ENCODE assay signal across 1 cellular context in the genomic region with DNA sequence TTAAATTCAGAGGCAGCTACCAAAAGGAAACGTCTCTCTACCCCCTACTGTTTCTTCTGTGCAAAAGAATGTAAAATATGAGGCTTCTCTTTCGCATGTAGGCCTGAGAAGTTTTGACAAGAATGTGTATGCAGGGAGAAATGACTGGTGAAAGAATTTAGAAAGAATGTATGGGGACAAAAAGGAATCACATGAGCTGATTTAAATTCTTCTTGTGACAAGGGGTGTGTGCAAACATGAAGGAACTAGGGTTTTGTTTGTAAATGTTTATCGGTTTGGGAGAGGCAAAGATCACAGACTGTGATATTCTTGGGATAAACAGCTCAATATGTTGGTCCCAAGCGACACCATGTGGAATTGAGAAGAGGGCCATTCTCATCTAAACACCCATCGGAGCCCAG.
A peak's percentile ranks its signal among the peaks of the same experiment; 100 is the strongest.
TF ChIP-seq lines count a peak whose summit lies in the region.

No MANE protein-coding gene starts in this region.

TF ChIP-seq in GM23338, 12 proteins besides CTCF, POLR2A, EP300 and RAD21 (continued from another document):
- TF ChIP-seq, protein P1, sequence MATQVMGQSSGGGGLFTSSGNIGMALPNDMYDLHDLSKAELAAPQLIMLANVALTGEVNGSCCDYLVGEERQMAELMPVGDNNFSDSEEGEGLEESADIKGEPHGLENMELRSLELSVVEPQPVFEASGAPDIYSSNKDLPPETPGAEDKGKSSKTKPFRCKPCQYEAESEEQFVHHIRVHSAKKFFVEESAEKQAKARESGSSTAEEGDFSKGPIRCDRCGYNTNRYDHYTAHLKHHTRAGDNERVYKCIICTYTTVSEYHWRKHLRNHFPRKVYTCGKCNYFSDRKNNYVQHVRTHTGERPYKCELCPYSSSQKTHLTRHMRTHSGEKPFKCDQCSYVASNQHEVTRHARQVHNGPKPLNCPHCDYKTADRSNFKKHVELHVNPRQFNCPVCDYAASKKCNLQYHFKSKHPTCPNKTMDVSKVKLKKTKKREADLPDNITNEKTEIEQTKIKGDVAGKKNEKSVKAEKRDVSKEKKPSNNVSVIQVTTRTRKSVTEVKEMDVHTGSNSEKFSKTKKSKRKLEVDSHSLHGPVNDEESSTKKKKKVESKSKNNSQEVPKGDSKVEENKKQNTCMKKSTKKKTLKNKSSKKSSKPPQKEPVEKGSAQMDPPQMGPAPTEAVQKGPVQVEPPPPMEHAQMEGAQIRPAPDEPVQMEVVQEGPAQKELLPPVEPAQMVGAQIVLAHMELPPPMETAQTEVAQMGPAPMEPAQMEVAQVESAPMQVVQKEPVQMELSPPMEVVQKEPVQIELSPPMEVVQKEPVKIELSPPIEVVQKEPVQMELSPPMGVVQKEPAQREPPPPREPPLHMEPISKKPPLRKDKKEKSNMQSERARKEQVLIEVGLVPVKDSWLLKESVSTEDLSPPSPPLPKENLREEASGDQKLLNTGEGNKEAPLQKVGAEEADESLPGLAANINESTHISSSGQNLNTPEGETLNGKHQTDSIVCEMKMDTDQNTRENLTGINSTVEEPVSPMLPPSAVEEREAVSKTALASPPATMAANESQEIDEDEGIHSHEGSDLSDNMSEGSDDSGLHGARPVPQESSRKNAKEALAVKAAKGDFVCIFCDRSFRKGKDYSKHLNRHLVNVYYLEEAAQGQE (IDR thresholded peaks at IDR 0.05; ENCODE audit: unreplicated experiment): no peak
- TF ChIP-seq, protein P2, sequence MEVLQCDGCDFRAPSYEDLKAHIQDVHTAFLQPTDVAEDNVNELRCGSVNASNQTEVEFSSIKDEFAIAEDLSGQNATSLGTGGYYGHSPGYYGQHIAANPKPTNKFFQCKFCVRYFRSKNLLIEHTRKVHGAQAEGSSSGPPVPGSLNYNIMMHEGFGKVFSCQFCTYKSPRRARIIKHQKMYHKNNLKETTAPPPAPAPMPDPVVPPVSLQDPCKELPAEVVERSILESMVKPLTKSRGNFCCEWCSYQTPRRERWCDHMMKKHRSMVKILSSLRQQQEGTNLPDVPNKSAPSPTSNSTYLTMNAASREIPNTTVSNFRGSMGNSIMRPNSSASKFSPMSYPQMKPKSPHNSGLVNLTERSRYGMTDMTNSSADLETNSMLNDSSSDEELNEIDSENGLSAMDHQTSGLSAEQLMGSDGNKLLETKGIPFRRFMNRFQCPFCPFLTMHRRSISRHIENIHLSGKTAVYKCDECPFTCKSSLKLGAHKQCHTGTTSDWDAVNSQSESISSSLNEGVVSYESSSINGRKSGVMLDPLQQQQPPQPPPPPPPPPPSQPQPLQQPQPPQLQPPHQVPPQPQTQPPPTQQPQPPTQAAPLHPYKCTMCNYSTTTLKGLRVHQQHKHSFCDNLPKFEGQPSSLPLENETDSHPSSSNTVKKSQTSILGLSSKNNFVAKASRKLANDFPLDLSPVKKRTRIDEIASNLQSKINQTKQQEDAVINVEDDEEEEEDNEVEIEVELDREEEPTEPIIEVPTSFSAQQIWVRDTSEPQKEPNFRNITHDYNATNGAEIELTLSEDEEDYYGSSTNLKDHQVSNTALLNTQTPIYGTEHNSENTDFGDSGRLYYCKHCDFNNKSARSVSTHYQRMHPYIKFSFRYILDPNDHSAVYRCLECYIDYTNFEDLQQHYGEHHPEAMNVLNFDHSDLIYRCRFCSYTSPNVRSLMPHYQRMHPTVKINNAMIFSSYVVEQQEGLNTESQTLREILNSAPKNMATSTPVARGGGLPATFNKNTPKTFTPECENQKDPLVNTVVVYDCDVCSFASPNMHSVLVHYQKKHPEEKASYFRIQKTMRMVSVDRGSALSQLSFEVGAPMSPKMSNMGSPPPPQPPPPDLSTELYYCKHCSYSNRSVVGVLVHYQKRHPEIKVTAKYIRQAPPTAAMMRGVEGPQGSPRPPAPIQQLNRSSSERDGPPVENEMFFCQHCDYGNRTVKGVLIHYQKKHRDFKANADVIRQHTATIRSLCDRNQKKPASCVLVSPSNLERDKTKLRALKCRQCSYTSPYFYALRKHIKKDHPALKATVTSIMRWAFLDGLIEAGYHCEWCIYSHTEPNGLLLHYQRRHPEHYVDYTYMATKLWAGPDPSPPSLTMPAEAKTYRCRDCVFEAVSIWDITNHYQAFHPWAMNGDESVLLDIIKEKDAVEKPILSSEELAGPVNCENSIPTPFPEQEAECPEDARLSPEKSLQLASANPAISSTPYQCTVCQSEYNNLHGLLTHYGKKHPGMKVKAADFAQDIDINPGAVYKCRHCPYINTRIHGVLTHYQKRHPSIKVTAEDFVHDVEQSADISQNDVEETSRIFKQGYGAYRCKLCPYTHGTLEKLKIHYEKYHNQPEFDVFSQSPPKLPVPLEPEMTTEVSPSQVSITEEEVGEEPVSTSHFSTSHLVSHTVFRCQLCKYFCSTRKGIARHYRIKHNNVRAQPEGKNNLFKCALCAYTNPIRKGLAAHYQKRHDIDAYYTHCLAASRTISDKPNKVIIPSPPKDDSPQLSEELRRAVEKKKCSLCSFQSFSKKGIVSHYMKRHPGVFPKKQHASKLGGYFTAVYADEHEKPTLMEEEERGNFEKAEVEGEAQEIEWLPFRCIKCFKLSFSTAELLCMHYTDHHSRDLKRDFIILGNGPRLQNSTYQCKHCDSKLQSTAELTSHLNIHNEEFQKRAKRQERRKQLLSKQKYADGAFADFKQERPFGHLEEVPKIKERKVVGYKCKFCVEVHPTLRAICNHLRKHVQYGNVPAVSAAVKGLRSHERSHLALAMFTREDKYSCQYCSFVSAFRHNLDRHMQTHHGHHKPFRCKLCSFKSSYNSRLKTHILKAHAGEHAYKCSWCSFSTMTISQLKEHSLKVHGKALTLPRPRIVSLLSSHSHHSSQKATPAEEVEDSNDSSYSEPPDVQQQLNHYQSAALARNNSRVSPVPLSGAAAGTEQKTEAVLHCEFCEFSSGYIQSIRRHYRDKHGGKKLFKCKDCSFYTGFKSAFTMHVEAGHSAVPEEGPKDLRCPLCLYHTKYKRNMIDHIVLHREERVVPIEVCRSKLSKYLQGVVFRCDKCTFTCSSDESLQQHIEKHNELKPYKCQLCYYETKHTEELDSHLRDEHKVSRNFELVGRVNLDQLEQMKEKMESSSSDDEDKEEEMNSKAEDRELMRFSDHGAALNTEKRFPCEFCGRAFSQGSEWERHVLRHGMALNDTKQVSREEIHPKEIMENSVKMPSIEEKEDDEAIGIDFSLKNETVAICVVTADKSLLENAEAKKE (CRISPR knock-in tag; IDR thresholded peaks at IDR 0.05): peak; percentile 47; the same call in 1 of the 2 replicates
- TF ChIP-seq POLR2AphosphoS5 (IDR thresholded peaks at IDR 0.05; ENCODE audit: low read depth): no peak
